ENCODE assay signal across 10 cellular contexts in genomic region chr10:104323085-104323484, GRCh38. TPM values are rescaled to one million over a fixed set of nuclear protein-coding genes. Genes with fewer than 3 reads are reported as not detected.
DNase-seq lines count a peak whose midpoint lies in the region; ATAC-seq and TF ChIP-seq lines count a peak whose summit lies in the region.
"Had no signal": no experiment of that assay in that cellular context is flagged by ENCODE, and none has a peak within 500 bp of the region (broad histone marks: within the 10 kb centered on the region; RNA-seq: fewer than 3 reads in every experiment).

No MANE protein-coding gene starts in this region.

- H3K9me3 ChIP-seq in Karpas-422 (ENCODE audit: low read length) (no peaks in the 10 kb centered on the region), mucosa of descending colon (no peaks in the 10 kb centered on the region)
- no peaks in the 10 kb centered on the region for H3K9me3 ChIP-seq in effector memory CD4-positive, alpha-beta T cell (ENCODE audit: control insufficient read depth, low read length)

- no peaks in the 10 kb centered on the region for H3K9me2 ChIP-seq in Karpas-422 (replicated peaks; ENCODE audit: insufficient read depth, low read length)

- peak overlapping the region; percentile 61 for H3K4me2 ChIP-seq in Karpas-422 (ENCODE audit: low read depth, low read length, poor library complexity, severe bottlenecking)

- H3K27me3 Mint-ChIP-seq in CD14-positive monocyte (ENCODE audit: low read depth in 3 of 3) (peaks cover 0 to 3% (median 0%) of the 10 kb centered on the region in 3 donors), nephron (ENCODE audit: low read depth) (peaks cover 4% of the 10 kb centered on the region), nephron progenitor cell (ENCODE audit: low read depth, poor library complexity) (no peaks in the 10 kb centered on the region)

- H3K36me3 ChIP-seq in Karpas-422 (ENCODE audit: insufficient read depth, low read length) (no peaks in the 10 kb centered on the region), mucosa of descending colon (ENCODE audit: low read depth) (no peaks in the 10 kb centered on the region)
- H3K36me3 ChIP-seq in effector memory CD4-positive, alpha-beta T cell (ENCODE audit: control insufficient read depth, insufficient read depth, low read length): no peaks in the 10 kb centered on the region

- H3K4me3 ChIP-seq in Karpas-422 (ENCODE audit: low read length) (peak overlapping the region; percentile 17; the same call in 1 of the 2 replicates), mucosa of descending colon (no peak overlapping the region)
- H3K4me3 ChIP-seq in effector memory CD4-positive, alpha-beta T cell (ENCODE audit: insufficient read depth, low read depth, low read length, poor library complexity, severe bottlenecking): no peak overlapping the region

- H2AFZ ChIP-seq in Karpas-422 (ENCODE audit: low read length): no peak overlapping the region

- H3K27ac Mint-ChIP-seq in CD14-positive monocyte: peak overlapping the region; percentile 98 to 100 (median 99)
- peak overlapping the region; percentile 31 to 55 (median 35) for H3K27ac Mint-ChIP-seq in nephron
- H3K27ac Mint-ChIP-seq in nephron progenitor cell: no peak overlapping the region

- peaks cover 56% of the 10 kb centered on the region for H3K4me1 ChIP-seq in Karpas-422 (ENCODE audit: low read length)
- peaks cover 70% of the 10 kb centered on the region for H3K4me1 ChIP-seq in effector memory CD4-positive, alpha-beta T cell (ENCODE audit: control insufficient read depth, insufficient read depth, low read length, poor library complexity, severe bottlenecking)
- H3K4me1 ChIP-seq in mucosa of descending colon (ENCODE audit: low read depth): peaks cover 10% of the 10 kb centered on the region

- no peak for ATAC-seq in HG03439 (IDR thresholded peaks at IDR 0.05; ENCODE audit: unreplicated experiment)
- ATAC-seq in mucosa of descending colon: no peak

- H3K9me3 Mint-ChIP-seq in CD14-positive monocyte (peaks cover 0 to 2% (median 0%) of the 10 kb centered on the region in 7 donors), nephron (no peaks in the 10 kb centered on the region), nephron progenitor cell (no peaks in the 10 kb centered on the region)

- peak overlapping the region; percentile 42 for H3K9ac ChIP-seq in Karpas-422 (ENCODE audit: low read length)

- DNase-seq in CD14-positive monocyte (ENCODE audit: low spot score) (peak; percentile 28), Karpas-422 (no peak), nephron progenitor cell (no peak), kidney tubule cell (ENCODE audit: low spot score) (no peak), mucosa of descending colon (no peak)
- DNase-seq in effector memory CD4-positive, alpha-beta T cell: no peak
- DNase-seq: NCI-H1105, T1000 had no signal

- H3K36me3 Mint-ChIP-seq in CD14-positive monocyte: peaks cover 31 to 59% of the 10 kb centered on the region in 2 donors
- peaks cover 9% of the 10 kb centered on the region for H3K36me3 Mint-ChIP-seq in nephron (ENCODE audit: low read depth)
- H3K36me3 Mint-ChIP-seq in nephron progenitor cell (ENCODE audit: low read depth): peaks cover 17% of the 10 kb centered on the region

- H3K4me1 Mint-ChIP-seq in CD14-positive monocyte (peaks cover 100% of the 10 kb centered on the region), nephron (peaks cover 71% of the 10 kb centered on the region), nephron progenitor cell (peaks cover 72% of the 10 kb centered on the region)

- H4K20me1 ChIP-seq in Karpas-422 (ENCODE audit: insufficient read depth, low read depth, low read length): peaks cover 73% of the 10 kb centered on the region

- peak overlapping the region; percentile 71 for H3K27ac ChIP-seq in Karpas-422 (ENCODE audit: low read length)
- peak overlapping the region; percentile 43 for H3K27ac ChIP-seq in effector memory CD4-positive, alpha-beta T cell (ENCODE audit: insufficient read depth, low read length, poor library complexity, severe bottlenecking)

- H3K4me3 Mint-ChIP-seq in CD14-positive monocyte (peak overlapping the region; percentile 52 to 57), nephron (no peak overlapping the region), nephron progenitor cell (no peak overlapping the region)

- intact Hi-C loops in CD14-positive monocyte (cut with micrococcal nuclease) (loop anchor here (10.0 kb wide), 1 partner anchor 68 kb away; the partner anchor contains the start of gene GSTO1 (in 2 of the 2)), mucosa of descending colon (cut with DNase I, micrococcal nuclease) (no loop called here)

- H3K79me2 ChIP-seq in Karpas-422 (ENCODE audit: low read length): no peaks in the 10 kb centered on the region

- no peak for TF ChIP-seq CTCF in CD14-positive monocyte (IDR thresholded peaks at IDR 0.05)
- TF ChIP-seq CTCF in nephron (IDR thresholded peaks at IDR 0.05; ENCODE audit: unreplicated experiment in 3 of 3): no peak
- no peak for TF ChIP-seq CTCF in nephron progenitor cell (IDR thresholded peaks at IDR 0.05)
- no peak for TF ChIP-seq CTCF in mucosa of descending colon (IDR thresholded peaks at IDR 0.05)

- H3K27me3 ChIP-seq in Karpas-422 (ENCODE audit: low read length): no peaks in the 10 kb centered on the region
- no peaks in the 10 kb centered on the region for H3K27me3 ChIP-seq in effector memory CD4-positive, alpha-beta T cell (replicated peaks; ENCODE audit: control insufficient read depth, insufficient read depth, low read length, poor library complexity, severe bottlenecking)

RNA-seq across cellular contexts. Expression of gene ITPRIP, which starts 15.2 kb away (rescaled TPM):
- 10 to 100 TPM; 27.5 to 35.7 TPM for polyA plus RNA-seq in CD14-positive monocyte
- 4.5 and 4.6 TPM in 2 replicates for total RNA-seq in Karpas-422 (2014; rRNA removed; shearing (Covaris generic); ENCODE audit: low replicate concordance)
- total RNA-seq in mucosa of descending colon: 10 to 100 TPM in 1 of 3 donors, 1 to 10 TPM in 2; 3.2 to 10.7 (median 5.7) TPM

RNA-seq across cellular contexts. Expression of gene CFAP58, which starts 30.5 kb away (rescaled TPM):
- not detected for polyA plus RNA-seq in CD14-positive monocyte
- 0.26 and 1.4 TPM in 2 replicates for total RNA-seq in Karpas-422 (2014; rRNA removed; shearing (Covaris generic); ENCODE audit: low replicate concordance)
- under 1 TPM; 0.14 to 0.44 (median 0.17) TPM for total RNA-seq in mucosa of descending colon

RNA-seq across cellular contexts. Expression of gene GSTO2, which starts 54.1 kb away (rescaled TPM):
- under 1 TPM in 1 of 2 donors, not detected in 1; 0.26 TPM for polyA plus RNA-seq in CD14-positive monocyte
- total RNA-seq in Karpas-422 (2014; rRNA removed; shearing (Covaris generic); ENCODE audit: low replicate concordance): 0.43 and 1.3 TPM in 2 replicates
- total RNA-seq in mucosa of descending colon: 10 to 100 TPM in 2 of 3 donors, 1 to 10 TPM in 1; 5.4 to 19.7 (median 18.3) TPM

Comparison
In these comparisons a context has a peak if more than half of its experiments do, and no peak if none do; other contexts are left out.
1. H3K4me3 Mint-ChIP-seq: peak in CD14-positive monocyte (2 of 2); none in nephron (0 of 3) and nephron progenitor cell (single experiment).
2. intact Hi-C loops: an anchor here in CD14-positive monocyte (10.0 kb wide); none called in mucosa of descending colon.